ENCODE assay signal across 14 cellular contexts in genomic region chr14:93084866-93085857, GRCh38. TPM values are rescaled to one million over a fixed set of nuclear protein-coding genes. Genes with fewer than 3 reads are reported as not detected.
DNase-seq lines count a peak whose midpoint lies in the region; ATAC-seq and TF ChIP-seq lines count a peak whose summit lies in the region.
"Had no signal": no experiment of that assay in that cellular context is flagged by ENCODE, and none has a peak within 500 bp of the region (broad histone marks: within the 10 kb centered on the region; RNA-seq: fewer than 3 reads in every experiment).

No MANE protein-coding gene starts in this region.

- CTCF ChIA-PET in Caco-2 (lab: Charles Lee) = no interaction called here

- H3K9me3 Mint-ChIP-seq in activated naive CD8-positive, alpha-beta T cell treated with anti-CD3 and anti-CD28 coated beads for 36 hours = no peaks in the 10 kb centered on the region
- H3K9me3 Mint-ChIP-seq in natural killer cell treated with Interleukin-12 subunit alpha and Interleukin-12 subunit beta and Interleukin-15 and Interleukin-18, amount 100 ng/mL, for 72 hours = no peaks in the 10 kb centered on the region
- no peaks in the 10 kb centered on the region for H3K9me3 Mint-ChIP-seq in Caco-2 (ENCODE audit: unreplicated experiment)
- H3K9me3 Mint-ChIP-seq: CD4-positive, alpha-beta memory T cell had no signal

- H3K4me3 ChIP-seq in Caco-2 (ENCODE audit: low read depth, low read length) = no peak overlapping the region
- H3K4me3 ChIP-seq: ascending aorta, lung, psoas muscle, suprapubic skin had no signal

- BruUV-seq in Caco-2 (replicated peaks; lab: Mats Ljungman, UMichigan) = no TSS peak

- H3K36me3 ChIP-seq in Caco-2 (ENCODE audit: control insufficient read depth, insufficient read depth, low read length) = no peaks in the 10 kb centered on the region
- H3K36me3 ChIP-seq: ascending aorta, suprapubic skin had no signal

- no peaks in the 10 kb centered on the region for H3K4me1 ChIP-seq in Caco-2

- H3K4me3 Mint-ChIP-seq in activated naive CD8-positive, alpha-beta T cell treated with anti-CD3 and anti-CD28 coated beads for 36 hours = peak overlapping the region; percentile 3
- H3K4me3 Mint-ChIP-seq in natural killer cell treated with Interleukin-12 subunit alpha and Interleukin-12 subunit beta and Interleukin-15 and Interleukin-18, amount 100 ng/mL, for 72 hours = no peak overlapping the region
- H3K4me3 Mint-ChIP-seq in Caco-2 (ENCODE audit: unreplicated experiment) = no peak overlapping the region
- H3K4me3 Mint-ChIP-seq: CD4-positive, alpha-beta memory T cell had no signal

- intact Hi-C loops in Caco-2 (cut with micrococcal nuclease; ENCODE audit: unreplicated experiment) = no loop called here

- H3K27me3 Mint-ChIP-seq in activated naive CD8-positive, alpha-beta T cell treated with anti-CD3 and anti-CD28 coated beads for 36 hours = no peaks in the 10 kb centered on the region
- no peaks in the 10 kb centered on the region for H3K27me3 Mint-ChIP-seq in natural killer cell treated with Interleukin-12 subunit alpha and Interleukin-12 subunit beta and Interleukin-15 and Interleukin-18, amount 100 ng/mL, for 72 hours
- no peaks in the 10 kb centered on the region for H3K27me3 Mint-ChIP-seq in Caco-2 (ENCODE audit: insufficient read depth, unreplicated experiment)
- H3K27me3 Mint-ChIP-seq: CD4-positive, alpha-beta memory T cell had no signal

- peaks cover 19% of the 10 kb centered on the region for H3K36me3 Mint-ChIP-seq in activated naive CD8-positive, alpha-beta T cell treated with anti-CD3 and anti-CD28 coated beads for 36 hours
- H3K36me3 Mint-ChIP-seq in natural killer cell treated with Interleukin-12 subunit alpha and Interleukin-12 subunit beta and Interleukin-15 and Interleukin-18, amount 100 ng/mL, for 72 hours = no peaks in the 10 kb centered on the region
- no peaks in the 10 kb centered on the region for H3K36me3 Mint-ChIP-seq in Caco-2 (ENCODE audit: insufficient read depth, unreplicated experiment)

- H3K27me3 ChIP-seq in Caco-2 (replicated peaks; ENCODE audit: control insufficient read depth, insufficient read depth, low read length) = no peaks in the 10 kb centered on the region
- H3K27me3 ChIP-seq: ascending aorta, suprapubic skin had no signal

- POLR2A ChIA-PET in Caco-2 (lab: Charles Lee) = no interaction called here

- DNase-seq in Caki2 (ENCODE audit: low read depth) (peak; percentile 12), Kasumi-1 (lab: John Stamatoyannopoulos, UW) (peak; percentile 28 to 34), Caco-2 (no peak), pons (ENCODE audit: low spot score) (no peak), NCI-H510A (lab: John Stamatoyannopoulos, UW) (no peak), NCI-H1694 (lab: John Stamatoyannopoulos, UW) (no peak)
- DNase-seq in activated naive CD8-positive, alpha-beta T cell treated with anti-CD3 and anti-CD28 coated beads for 36 hours = no peak
- DNase-seq in natural killer cell treated with Interleukin-12 subunit alpha and Interleukin-12 subunit beta and Interleukin-15 and Interleukin-18, amount 100 ng/mL, for 72 hours (ENCODE audit: low spot score) = no peak
- DNase-seq: CD4-positive, alpha-beta memory T cell; effector CD8-positive, alpha-beta T cell; psoas muscle had no signal

- in situ Hi-C loops in Caki2 (cut with HindIII; ENCODE audit: low pct_unique_long_range_greater_than_20kb, low sequenced_read_pairs) = no loop called here

- peak overlapping the region; percentile 76 for H3K27ac Mint-ChIP-seq in activated naive CD8-positive, alpha-beta T cell treated with anti-CD3 and anti-CD28 coated beads for 36 hours
- peak overlapping the region; percentile 66 to 84 for H3K27ac Mint-ChIP-seq in natural killer cell treated with Interleukin-12 subunit alpha and Interleukin-12 subunit beta and Interleukin-15 and Interleukin-18, amount 100 ng/mL, for 72 hours
- no peak overlapping the region for H3K27ac Mint-ChIP-seq in Caco-2 (ENCODE audit: unreplicated experiment)

- no peak for TF ChIP-seq CTCF in Caco-2 (IDR thresholded peaks at IDR 0.05; ENCODE audit: insufficient read depth in 1 of 2, low read depth in 1 of 2, low read length in 1 of 2, severe bottlenecking in 1 of 2, unreplicated experiment in 1 of 2)

- H3K9me3 ChIP-seq in Caco-2 = no peaks in the 10 kb centered on the region
- H3K9me3 ChIP-seq: ascending aorta, psoas muscle, suprapubic skin had no signal

- H3K4me1 Mint-ChIP-seq in activated naive CD8-positive, alpha-beta T cell treated with anti-CD3 and anti-CD28 coated beads for 36 hours = peaks cover 57% of the 10 kb centered on the region
- peaks cover 41 to 55% of the 10 kb centered on the region in 2 donors for H3K4me1 Mint-ChIP-seq in natural killer cell treated with Interleukin-12 subunit alpha and Interleukin-12 subunit beta and Interleukin-15 and Interleukin-18, amount 100 ng/mL, for 72 hours (ENCODE audit: low read depth in 2 of 2)
- no peaks in the 10 kb centered on the region for H3K4me1 Mint-ChIP-seq in Caco-2 (ENCODE audit: low read depth, unreplicated experiment)

- ATAC-seq in natural killer cell treated with Interleukin-12 subunit alpha and Interleukin-12 subunit beta and Interleukin-15 and Interleukin-18, amount 100 ng/mL, for 72 hours = no peak
- ATAC-seq: psoas muscle had no signal

RNA-seq across cellular contexts. Expression of gene ITPK1, which starts 30.6 kb away (rescaled TPM):
- total RNA-seq in Caki2 (2014; rRNA removed; shearing (Covaris generic); ENCODE audit: low replicate concordance) = 14.0 and 53.2 TPM in 2 replicates
- 10 to 100 TPM; 87.0 to 87.4 TPM for total RNA-seq in activated naive CD8-positive, alpha-beta T cell treated with anti-CD3 and anti-CD28 coated beads for 36 hours
- 10 to 100 TPM; 57.9 to 92.1 TPM for total RNA-seq in natural killer cell treated with Interleukin-12 subunit alpha and Interleukin-12 subunit beta and Interleukin-15 and Interleukin-18, amount 100 ng/mL, for 72 hours
- total RNA-seq in Caco-2 (2022) = 57.9 and 60.1 TPM in 2 replicates

Comparison
In these comparisons a context has a peak if more than half of its experiments do, and no peak if none do; other contexts are left out.
1. DNase-seq: peak in Caki2 (single experiment) and Kasumi-1 (2 of 2); none in activated naive CD8-positive, alpha-beta T cell treated with anti-CD3 and anti-CD28 coated beads for 36 hours (single experiment), natural killer cell treated with Interleukin-12 subunit alpha and Interleukin-12 subunit beta and Interleukin-15 and Interleukin-18, amount 100 ng/mL, for 72 hours (single experiment), Caco-2 (0 of 2), pons (single experiment), NCI-H510A (single experiment) and NCI-H1694 (single experiment).